Comparison of ENCODE assay signal across 8 cellular contexts in genomic region chr10:119207713-119208552, GRCh38. TPM values are rescaled to one million over a fixed set of nuclear protein-coding genes. Genes with fewer than 3 reads are reported as not detected.
DNase-seq lines count a peak whose midpoint lies in the region; ATAC-seq and TF ChIP-seq lines count a peak whose summit lies in the region.

No MANE protein-coding gene starts in this region.

- H3K4me1 ChIP-seq in duodenal mucosa (ENCODE audit: control insufficient read depth in 1 of 2, insufficient read depth in 2 of 2, low read length in 2 of 2) (peaks cover 35 to 45% of the 10 kb centered on the region in 2 donors), right lobe of liver (peaks cover 0 to 9% (median 3%) of the 10 kb centered on the region in 4 donors)

- H3K27me3 ChIP-seq in duodenal mucosa (ENCODE audit: control insufficient read depth in 1 of 2, insufficient read depth in 2 of 2, low read length in 2 of 2), result no peaks in the 10 kb centered on the region
- H3K27me3 ChIP-seq in right lobe of liver, result no peaks in the 10 kb centered on the region

- 1% methylated on average over 27 of the region's 62 CpGs for WGBS in right lobe of liver (ENCODE audit: insufficient coverage, low coverage, low lambda C conversion rate, missing lambda C conversion rate)

- peak; percentile 10 for ATAC-seq in GM21528 (IDR thresholded peaks at IDR 0.05; ENCODE audit: low FRiP score, unreplicated experiment)
- peak; percentile 5 to 18 (median 14) for ATAC-seq in right lobe of liver

- H3K4me3 ChIP-seq in duodenal mucosa (ENCODE audit: low read depth in 1 of 2, low read length in 2 of 2) (peak overlapping the region; percentile 92 to 96), right lobe of liver (peak overlapping the region; percentile 61 to 88 (median 84))

- H3K9ac ChIP-seq in duodenal mucosa (ENCODE audit: low read depth in 1 of 2, low read length in 2 of 2), result peak overlapping the region; percentile 88 to 94

- TF ChIP-seq POLR2A in right lobe of liver (IDR thresholded peaks at IDR 0.05), result no peak

- H3K27ac ChIP-seq in duodenal mucosa (ENCODE audit: low read depth, low read length), result peak overlapping the region; percentile 91
- peak overlapping the region; percentile 75 to 99 (median 97) for H3K27ac ChIP-seq in right lobe of liver

- peaks cover 3 to 4% of the 10 kb centered on the region in 2 donors for H3K36me3 ChIP-seq in duodenal mucosa (ENCODE audit: control insufficient read depth in 1 of 2, insufficient read depth in 2 of 2, low read length in 2 of 2)
- no peaks in the 10 kb centered on the region for H3K36me3 ChIP-seq in right lobe of liver

- intact Hi-C loops in right lobe of liver (cut with DNase I), result loop anchor here in 1 of 2 donors (10.0 kb wide), 1 partner anchor 207 kb away; no protein-coding TSS in a partner anchor

- CTCF ChIA-PET in GM10248 (lab: Yijun Ruan, JAX), result interaction anchor here (0.6 to 15.5 kb wide), 49 partner anchors 8 to 395 kb away, joined by 3 to 211 read pairs (median 6); partner anchors contain the start of gene RGS10

- TF ChIP-seq CTCF in right lobe of liver (IDR thresholded peaks at IDR 0.05), result no peak
- no peak for TF ChIP-seq CTCF in GM10248 (IDR thresholded peaks at IDR 0.05; ENCODE audit: control extremely low read depth, extremely low read depth, low read depth, missing control alignments)

- POLR2A ChIA-PET in GM10248 (lab: Yijun Ruan, JAX), result interaction anchor here (1.1 to 1.2 kb wide), 2 partner anchors 102 to 310 kb away, joined by 3 to 6 read pairs; no protein-coding TSS in a partner anchor

- H3K9me3 ChIP-seq in duodenal mucosa (ENCODE audit: control insufficient read depth in 1 of 2, low read length in 2 of 2) (no peaks in the 10 kb centered on the region), right lobe of liver (no peaks in the 10 kb centered on the region)

- DNase-seq in CD1c-positive myeloid dendritic cell (ENCODE audit: extremely low spot score) (peak; percentile 26), LHCN-M2 (ENCODE audit: low read depth) (peak; percentile 57), right lobe of liver (peak; percentile 52 to 73 (median 69)), GM10248 (ENCODE audit: extremely low spot score) (no peak)
- peak; percentile 22 to 43 for DNase-seq in activated CD4-positive, alpha-beta T cell treated with anti-CD3 and anti-CD28 coated beads for 4 hours
- DNase-seq in stimulated activated CD4-positive, alpha-beta T cell treated with anti-CD3 and anti-CD28 coated beads, TNF-alpha, amount 100 ng/mL, for 1 hour (ENCODE audit: low read depth in 3 of 3, low spot score in 1 of 3), result peak in 2 of 3 donors; percentile 8 to 29

RNA-seq across cellular contexts. Expression of gene GRK5, which starts 0.6 kb away (rescaled TPM):
- 1.5 and 2.4 TPM in 2 replicates for total RNA-seq in LHCN-M2 (2014; rRNA removed)
- polyA plus RNA-seq in LHCN-M2 (2012), result 2.0 TPM
- total RNA-seq in right lobe of liver, result 10 to 100 TPM in 1 of 6 experiments, 1 to 10 TPM in 5; 5.9 to 11.5 (median 7.9) TPM

RNA-seq across cellular contexts. Expression of gene PRDX3, which starts 29.3 kb away (rescaled TPM):
- total RNA-seq in LHCN-M2 (2014; rRNA removed), result 248 and 297 TPM in 2 replicates
- 119 TPM for polyA plus RNA-seq in LHCN-M2 (2012)
- total RNA-seq in right lobe of liver, result 100 to 1,000 TPM; 171 to 235 (median 194) TPM

RNA-seq across cellular contexts. Expression of gene SFXN4, which starts 42.4 kb away (rescaled TPM):
- 10.6 and 31.8 TPM in 2 replicates for total RNA-seq in LHCN-M2 (2014; rRNA removed)
- polyA plus RNA-seq in LHCN-M2 (2012), result 9.2 TPM
- 100 to 1,000 TPM in 1 of 6 experiments, 10 to 100 TPM in 5; 16.0 to 152 (median 23.8) TPM for total RNA-seq in right lobe of liver
